Comparison of ENCODE assay signal across 8 cellular contexts in the genomic region with DNA sequence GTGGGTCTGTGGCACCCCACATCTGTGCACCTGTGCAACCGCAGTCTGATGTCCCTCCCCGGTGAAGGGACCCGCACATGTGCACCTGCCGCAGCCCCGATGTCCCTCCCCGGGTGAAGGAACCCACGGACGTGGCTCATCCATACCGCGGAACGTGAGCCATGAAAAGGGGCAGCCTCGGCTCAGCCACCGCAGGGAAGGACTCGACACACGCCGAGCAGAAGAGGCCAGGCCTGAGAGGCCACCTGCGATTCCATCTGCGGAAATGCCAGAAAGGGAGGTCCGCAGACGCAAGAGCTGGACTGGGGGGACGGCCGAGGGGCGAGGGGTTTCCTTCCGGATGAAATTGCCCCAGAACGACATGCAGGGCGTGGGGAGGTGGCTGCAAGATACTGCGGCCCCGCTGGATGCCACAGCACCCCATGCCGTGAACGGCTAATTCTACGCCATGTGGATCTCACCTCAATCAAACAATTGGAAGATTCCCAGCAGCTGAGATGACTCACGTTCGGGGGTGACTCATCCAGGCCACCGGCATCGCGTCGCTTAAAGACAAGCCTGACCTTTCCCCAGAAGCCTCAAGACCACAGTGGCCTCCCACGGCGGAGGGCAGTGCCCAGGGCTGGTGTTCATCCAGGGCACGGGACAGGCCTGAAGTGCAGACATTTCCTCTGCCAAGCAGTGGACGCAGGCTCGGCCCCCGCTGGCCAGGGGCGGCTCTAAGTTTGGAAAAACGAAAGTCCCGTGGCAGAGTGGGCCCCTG. TPM values are rescaled to one million over a fixed set of nuclear protein-coding genes. Genes with fewer than 3 reads are reported as not detected.
DNase-seq lines count a peak whose midpoint lies in the region; ATAC-seq, FAIRE-seq and TF ChIP-seq lines count a peak whose summit lies in the region.

No MANE protein-coding gene starts in this region.

- H3K9me3 Mint-ChIP-seq in activated naive CD8-positive, alpha-beta T cell (ENCODE audit: low read depth): no peaks in the 10 kb centered on the region
- no peaks in the 10 kb centered on the region for H3K9me3 Mint-ChIP-seq in stimulated activated memory B cell treated with anti-CD40 and anti-IgM and Interleukin-4, amounts not matched to agents 10 μg/mL and 1 μg/mL and 100 μg/mL, for 72 hours

- H3K27ac ChIP-seq in SJSA1: peak overlapping the region; percentile 6; the same call in 1 of the 2 replicates
- no peak overlapping the region for H3K27ac ChIP-seq in kidney (ENCODE audit: low read depth in 2 of 2, low read length in 2 of 2)

- TF ChIP-seq CTCF in kidney (IDR thresholded peaks at IDR 0.05; ENCODE audit: borderline replicate concordance, extremely low read depth, insufficient read depth): no peak

- H3K4me3 Mint-ChIP-seq in activated naive CD8-positive, alpha-beta T cell: peak overlapping the region; percentile 32
- H3K4me3 Mint-ChIP-seq in stimulated activated memory B cell treated with anti-CD40 and anti-IgM and Interleukin-4, amounts not matched to agents 10 μg/mL and 1 μg/mL and 100 μg/mL, for 72 hours: no peak overlapping the region

- peak overlapping the region; percentile 75 for H3K27ac Mint-ChIP-seq in activated naive CD8-positive, alpha-beta T cell
- no peak overlapping the region for H3K27ac Mint-ChIP-seq in stimulated activated memory B cell treated with anti-CD40 and anti-IgM and Interleukin-4, amounts not matched to agents 10 μg/mL and 1 μg/mL and 100 μg/mL, for 72 hours

- no peak overlapping the region for H3K9ac ChIP-seq in kidney (ENCODE audit: low read length in 2 of 2)

- peaks cover 53% of the 10 kb centered on the region for H3K4me1 Mint-ChIP-seq in activated naive CD8-positive, alpha-beta T cell (ENCODE audit: low read depth)
- H3K4me1 Mint-ChIP-seq in stimulated activated memory B cell treated with anti-CD40 and anti-IgM and Interleukin-4, amounts not matched to agents 10 μg/mL and 1 μg/mL and 100 μg/mL, for 72 hours: peaks cover 28% of the 10 kb centered on the region

- H3K4me3 ChIP-seq in SJSA1 (no peak overlapping the region), kidney (ENCODE audit: low read length in 2 of 2) (no peak overlapping the region)

- H3K36me3 ChIP-seq in SJSA1: no peaks in the 10 kb centered on the region
- no peaks in the 10 kb centered on the region for H3K36me3 ChIP-seq in kidney (ENCODE audit: control insufficient read depth in 1 of 2, insufficient read depth in 2 of 2, low read length in 2 of 2)

- H3K4me1 ChIP-seq in SJSA1 (replicated peaks) (peaks cover 43% of the 10 kb centered on the region), kidney (ENCODE audit: control insufficient read depth in 1 of 2, insufficient read depth in 1 of 2, low read depth in 1 of 2, low read length in 2 of 2) (no peaks in the 10 kb centered on the region)

- peak; percentile 17 for ATAC-seq in stimulated activated memory B cell treated with anti-CD40 and anti-IgM and Interleukin-4, amounts not matched to agents 10 μg/mL and 1 μg/mL and 100 μg/mL, for 72 hours
- ATAC-seq in GM21529 (IDR thresholded peaks at IDR 0.05; ENCODE audit: unreplicated experiment): no peak
- no peak for ATAC-seq in GM21390 (IDR thresholded peaks at IDR 0.05; ENCODE audit: unreplicated experiment)

- no peaks in the 10 kb centered on the region for H3K36me3 Mint-ChIP-seq in activated naive CD8-positive, alpha-beta T cell
- no peaks in the 10 kb centered on the region for H3K36me3 Mint-ChIP-seq in stimulated activated memory B cell treated with anti-CD40 and anti-IgM and Interleukin-4, amounts not matched to agents 10 μg/mL and 1 μg/mL and 100 μg/mL, for 72 hours

- no peak for FAIRE-seq in kidney (lab: Jason Lieb, UNC)

- peaks cover 6% of the 10 kb centered on the region for H3K9me3 ChIP-seq in SJSA1 (replicated peaks)
- no peaks in the 10 kb centered on the region for H3K9me3 ChIP-seq in kidney (ENCODE audit: control insufficient read depth in 1 of 2, low read length in 2 of 2)

- intact Hi-C loops in kidney (cut with DNase I): no loop called here

- peaks cover 49% of the 10 kb centered on the region for H3K27me3 ChIP-seq in SJSA1 (replicated peaks)

- no peaks in the 10 kb centered on the region for H3K27me3 Mint-ChIP-seq in activated naive CD8-positive, alpha-beta T cell
- H3K27me3 Mint-ChIP-seq in stimulated activated memory B cell treated with anti-CD40 and anti-IgM and Interleukin-4, amounts not matched to agents 10 μg/mL and 1 μg/mL and 100 μg/mL, for 72 hours: peaks cover 73% of the 10 kb centered on the region

- peak; percentile 82 for DNase-seq in EL
- DNase-seq in SJSA1 (ENCODE audit: low read depth in 1 of 2, low spot score in 2 of 2): peak; percentile 97
- DNase-seq in lung microvascular endothelial cell (ENCODE audit: low read depth in 2 of 2): peak; percentile 78 to 88
- DNase-seq in kidney: no peak

RNA-seq across cellular contexts. Expression of gene SOX8, which starts 21.0 kb away (rescaled TPM):
- total RNA-seq in SJSA1 (2014; rRNA removed; shearing (Covaris generic)): 3.1 and 4.9 TPM in 2 replicates
- total RNA-seq in lung microvascular endothelial cell: 0.22 and 0.60 TPM in 2 replicates
- 1.0 TPM for total RNA-seq in kidney
- polyA plus RNA-seq in kidney (ENCODE audit: insufficient read depth, low read depth, low replicate concordance): 0.17 TPM

RNA-seq across cellular contexts. Expression of gene LMF1, which starts 31.8 kb away (rescaled TPM):
- 16.3 and 23.5 TPM in 2 replicates for total RNA-seq in SJSA1 (2014; rRNA removed; shearing (Covaris generic))
- total RNA-seq in lung microvascular endothelial cell (6.3 and 8.9 TPM in 2 replicates), kidney (28.6 TPM)
- polyA plus RNA-seq in kidney (ENCODE audit: insufficient read depth, low read depth, low replicate concordance): 15.4 TPM
